In genomic region chr7:156949541-156950380, GRCh38 we compare ENCODE assay signal across 9 cellular contexts. TPM values are rescaled to one million over a fixed set of nuclear protein-coding genes. Genes with fewer than 3 reads are reported as not detected.
DNase-seq lines count a peak whose midpoint lies in the region; ATAC-seq, FAIRE-seq and TF ChIP-seq lines count a peak whose summit lies in the region.
"Had no signal": no experiment of that assay in that cellular context is flagged by ENCODE, and none has a peak within 500 bp of the region (broad histone marks: within the 10 kb centered on the region; RNA-seq: fewer than 3 reads in every experiment).

TSS of gene NOM1 (plus strand) at chr7:156949712. CDS start at chr7:156949738, 26 bp downstream.

- CTCF ChIA-PET in activated B cell treated with CpG ODN at 0.5 μM for 24 hours (lab: Charles Lee) = interaction anchor here (0.9 to 1.3 kb wide), 3 partner anchors 24 to 63 kb away, joined by 3 to 4 read pairs (median 3); partner anchors contain the start of gene LMBR1

- H3K4me3 ChIP-seq in kidney (ENCODE audit: low read length in 2 of 2) = peak within 1 kb of the TSS; percentile 82 to 85

- peak; percentile 45 for DNase-seq in AG09319 (ENCODE audit: extremely low read depth, low read depth)
- DNase-seq in NCI-H2196 (lab: John Stamatoyannopoulos, UW; ENCODE audit: unreplicated experiment) = peak; percentile 79
- peak; percentile 95 for DNase-seq in activated B cell treated with CpG ODN at 0.5 μM for 24 hours
- DNase-seq in central memory CD4-positive, alpha-beta T cell = peak; percentile 85
- peak; percentile 96 for DNase-seq in kidney
- peak; percentile 94 for DNase-seq in stimulated activated CD4-positive, alpha-beta T cell treated with anti-CD3 and anti-CD28 coated beads, Interleukin-15, amount 100 ng/mL, for 24 hours

- peak within 1 kb of the TSS; percentile 78 for H3K27ac Mint-ChIP-seq in activated B cell treated with CpG ODN at 0.5 μM for 24 hours

- no peaks in the 10 kb centered on the region for H3K9me3 Mint-ChIP-seq in activated B cell treated with CpG ODN at 0.5 μM for 24 hours

- ATAC-seq in GM18868 (IDR thresholded peaks at IDR 0.05; ENCODE audit: unreplicated experiment) = peak; percentile 93
- ATAC-seq in HG03097 (IDR thresholded peaks at IDR 0.05; ENCODE audit: low FRiP score, unreplicated experiment) = peak; percentile 93
- peak; percentile 94 for ATAC-seq in activated B cell treated with CpG ODN at 0.5 μM for 24 hours (ENCODE audit: low read depth)

- peaks cover 34% of the 10 kb centered on the region for H3K36me3 Mint-ChIP-seq in activated B cell treated with CpG ODN at 0.5 μM for 24 hours (ENCODE audit: low read depth)

- peak within 1 kb of the TSS; percentile 93 for H3K4me3 Mint-ChIP-seq in activated B cell treated with CpG ODN at 0.5 μM for 24 hours

- peaks cover 10 to 18% of the 10 kb centered on the region in 2 donors for H3K36me3 ChIP-seq in kidney (ENCODE audit: control insufficient read depth in 1 of 2, insufficient read depth in 2 of 2, low read length in 2 of 2)

- intact Hi-C loops in activated B cell treated with CpG ODN at 0.5 μM for 24 hours (cut with micrococcal nuclease) (loop anchor here (1.0 to 2.0 kb wide), 5 partner anchors 56 to 438 kb away; partner anchors contain the start of genes DNAJB6, LMBR1, RNF32 and UBE3C), kidney (cut with DNase I) (no loop called here)

- no peak for FAIRE-seq in kidney (lab: Jason Lieb, UNC)
- FAIRE-seq: colon had no signal

- POLR2A ChIA-PET in activated B cell treated with CpG ODN at 0.5 μM for 24 hours (lab: Charles Lee) = interaction anchor here (1.6 to 1.7 kb wide), 2 partner anchors 26 to 56 kb away, joined by 5 to 14 read pairs; partner anchors contain the start of gene LMBR1

- no peaks in the 10 kb centered on the region for H3K9me3 ChIP-seq in kidney (ENCODE audit: control insufficient read depth in 1 of 2, low read length in 2 of 2)

- H3K27ac ChIP-seq in kidney (ENCODE audit: low read depth in 2 of 2, low read length in 2 of 2) = no peak within 1 kb of the TSS

- H3K27me3 Mint-ChIP-seq in activated B cell treated with CpG ODN at 0.5 μM for 24 hours = peaks cover 8% of the 10 kb centered on the region

- TF ChIP-seq CTCF in AG09319 (IDR thresholded peaks at IDR 0.05; ENCODE audit: low read depth, low read length) (peak; percentile 39), activated B cell treated with CpG ODN at 0.5 μM for 24 hours (IDR thresholded peaks at IDR 0.05) (no peak), kidney (IDR thresholded peaks at IDR 0.05; ENCODE audit: borderline replicate concordance, extremely low read depth, insufficient read depth) (peak; percentile 88)

- peaks cover 24% of the 10 kb centered on the region for H3K4me1 Mint-ChIP-seq in activated B cell treated with CpG ODN at 0.5 μM for 24 hours

- H3K4me1 ChIP-seq in kidney (ENCODE audit: control insufficient read depth in 1 of 2, insufficient read depth in 1 of 2, low read depth in 1 of 2, low read length in 2 of 2) = peaks cover 0 to 18% of the 10 kb centered on the region in 2 donors

- H3K9ac ChIP-seq in kidney (ENCODE audit: low read length in 2 of 2) = peak within 1 kb of the TSS; percentile 44 to 58

RNA-seq across cellular contexts. Expression of gene NOM1, which starts in this region (rescaled TPM):
- total RNA-seq in activated B cell treated with CpG ODN at 0.5 μM for 24 hours (34.7 and 39.1 TPM in 2 replicates), kidney (17.6 TPM)
- polyA plus RNA-seq in kidney (ENCODE audit: insufficient read depth, low read depth, low replicate concordance) = 5.8 TPM

Comparison
In these comparisons a context has a peak if more than half of its experiments do, and no peak if none do; other contexts are left out.
1. DNase-seq: peak in every context shown above with its lines; median percentile 96 in kidney; 95 in activated B cell treated with CpG ODN at 0.5 μM for 24 hours; 94 in stimulated activated CD4-positive, alpha-beta T cell treated with anti-CD3 and anti-CD28 coated beads, Interleukin-15, amount 100 ng/mL, for 24 hours; 85 in central memory CD4-positive, alpha-beta T cell; 79 in NCI-H2196; 45 in AG09319.